Comparison of ENCODE assay signal across 2 cellular contexts in the genomic region with DNA sequence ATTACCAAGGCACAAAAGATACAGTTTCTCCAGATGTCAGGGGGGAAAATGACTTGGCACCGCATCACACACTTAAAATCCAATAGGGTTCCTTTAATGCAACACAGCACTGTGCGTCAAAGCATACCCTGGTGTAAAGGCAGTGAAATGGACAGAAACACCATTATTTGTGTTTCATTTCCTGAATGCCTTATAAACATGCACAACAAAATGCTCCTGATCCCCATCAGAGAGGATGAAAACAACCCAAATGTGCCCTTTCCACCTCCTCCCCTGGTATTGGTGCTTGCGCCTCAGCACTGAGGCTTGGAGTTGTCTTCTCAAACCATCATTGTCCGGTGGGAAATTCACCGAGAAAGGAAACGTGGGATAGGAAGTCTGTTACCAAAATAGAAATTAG.
TF ChIP-seq lines count a peak whose summit lies in the region.

No MANE protein-coding gene starts in this region.

TF ChIP-seq in A549, 52 proteins besides CTCF, POLR2A, EP300 and RAD21:
- no peak for TF ChIP-seq HOXA7 (CRISPR knock-in tag; IDR thresholded peaks at IDR 0.05)
- TF ChIP-seq HOXB5 (CRISPR knock-in tag; IDR thresholded peaks at IDR 0.05): no peak
- no peak for TF ChIP-seq FOSB (CRISPR knock-in tag; IDR thresholded peaks at IDR 0.05)
- no peak for TF ChIP-seq EHF (CRISPR knock-in tag; IDR thresholded peaks at IDR 0.05)
- TF ChIP-seq, protein P1, sequence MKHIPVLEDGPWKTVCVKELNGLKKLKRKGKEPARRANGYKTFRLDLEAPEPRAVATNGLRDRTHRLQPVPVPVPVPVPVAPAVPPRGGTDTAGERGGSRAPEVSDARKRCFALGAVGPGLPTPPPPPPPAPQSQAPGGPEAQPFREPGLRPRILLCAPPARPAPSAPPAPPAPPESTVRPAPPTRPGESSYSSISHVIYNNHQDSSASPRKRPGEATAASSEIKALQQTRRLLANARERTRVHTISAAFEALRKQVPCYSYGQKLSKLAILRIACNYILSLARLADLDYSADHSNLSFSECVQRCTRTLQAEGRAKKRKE (CRISPR knock-in tag; IDR thresholded peaks at IDR 0.05; ENCODE audit: low read depth): no peak
- no peak for TF ChIP-seq ZSCAN20 (CRISPR knock-in tag; IDR thresholded peaks at IDR 0.05)
- no peak for TF ChIP-seq RCOR1 (IDR thresholded peaks at IDR 0.05; ENCODE audit: low read depth, low read length)
- TF ChIP-seq ZNF302 (CRISPR knock-in tag; IDR thresholded peaks at IDR 0.05): no peak
- no peak for TF ChIP-seq CHD4 (IDR thresholded peaks at IDR 0.05; ENCODE audit: borderline replicate concordance)
- no peak for TF ChIP-seq KDM1A (IDR thresholded peaks at IDR 0.05; ENCODE audit: low read depth)
- TF ChIP-seq, protein P2, sequence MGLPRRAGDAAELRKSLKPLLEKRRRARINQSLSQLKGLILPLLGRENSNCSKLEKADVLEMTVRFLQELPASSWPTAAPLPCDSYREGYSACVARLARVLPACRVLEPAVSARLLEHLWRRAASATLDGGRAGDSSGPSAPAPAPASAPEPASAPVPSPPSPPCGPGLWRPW (IDR thresholded peaks at IDR 0.05): no peak

TF ChIP-seq in H1, 55 proteins besides CTCF, POLR2A, EP300 and RAD21:
- TF ChIP-seq KDM4A (IDR thresholded peaks at IDR 0.05; ENCODE audit: low read depth, low read length, severe bottlenecking) (no peak), RFX5 (IDR thresholded peaks at IDR 0.05; ENCODE audit: borderline replicate concordance, low read depth, low read length) (no peak), CHD1 (IDR thresholded peaks at IDR 0.05; ENCODE audit: low read depth, low read length) (no peak), TAF1 (IDR thresholded peaks at IDR 0.05; ENCODE audit: low read depth, low read length) (no peak), TBP (IDR thresholded peaks at IDR 0.05; ENCODE audit: low read depth, low read length) (no peak), CBX8 (IDR thresholded peaks at IDR 0.05; ENCODE audit: borderline replicate concordance, low read depth, low read length) (no peak), NANOG (IDR thresholded peaks at IDR 0.05; ENCODE audit: insufficient read depth, low read depth, low read length, poor library complexity, severe bottlenecking) (no peak), RXRA (IDR thresholded peaks at IDR 0.05; ENCODE audit: insufficient read depth, low read depth, low read length) (no peak), TCF12 (IDR thresholded peaks at IDR 0.05; ENCODE audit: low read depth, low read length) (no peak), SP1 (IDR thresholded peaks at IDR 0.05; ENCODE audit: low read depth, low read length) (no peak), BRCA1 (IDR thresholded peaks at IDR 0.05; ENCODE audit: low read depth, low read length) (no peak), EZH2 (IDR thresholded peaks at IDR 0.05; ENCODE audit: low read depth, low read length, severe bottlenecking) (no peak), BCL11A (IDR thresholded peaks at IDR 0.05; ENCODE audit: low read depth in 2 of 2, low read length in 2 of 2) (no peak), KDM1A (IDR thresholded peaks at IDR 0.05; ENCODE audit: borderline replicate concordance, low read length) (no peak), CHD2 (IDR thresholded peaks at IDR 0.05; ENCODE audit: low read length) (no peak), POLR2AphosphoS5 (IDR thresholded peaks at IDR 0.05; ENCODE audit: low read depth, low read length) (no peak)
- TF ChIP-seq, protein P3, sequence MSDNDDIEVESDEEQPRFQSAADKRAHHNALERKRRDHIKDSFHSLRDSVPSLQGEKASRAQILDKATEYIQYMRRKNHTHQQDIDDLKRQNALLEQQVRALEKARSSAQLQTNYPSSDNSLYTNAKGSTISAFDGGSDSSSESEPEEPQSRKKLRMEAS (IDR thresholded peaks at IDR 0.05): no peak
